ENCODE assay signal across 8 cellular contexts in the genomic region with DNA sequence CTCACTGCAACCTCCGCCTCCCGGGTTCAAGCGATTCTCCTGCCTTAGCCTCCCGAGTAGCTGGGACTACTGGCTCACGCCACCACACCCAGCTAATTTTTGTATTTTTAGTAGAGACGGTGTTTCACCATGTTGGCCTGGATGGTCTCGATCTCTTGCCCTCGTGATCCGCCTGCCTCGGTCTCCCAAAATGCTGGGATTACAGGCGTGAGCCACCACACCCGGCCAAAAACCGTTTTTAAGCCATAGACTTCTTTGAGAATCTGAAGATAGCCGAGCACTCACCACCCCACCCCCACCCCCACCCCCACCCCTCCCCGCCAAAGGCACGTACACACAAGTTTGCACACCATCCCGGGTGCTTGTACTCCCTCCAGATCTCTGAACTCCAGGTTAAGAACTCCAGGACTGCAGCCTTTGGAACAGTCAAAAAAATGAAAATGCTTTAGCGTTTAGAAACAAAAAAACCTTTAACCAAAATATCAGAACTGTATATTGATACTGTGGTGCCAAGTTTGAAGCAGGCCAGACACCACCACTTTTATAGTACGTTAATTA. TPM values are rescaled to one million over a fixed set of nuclear protein-coding genes. Genes with fewer than 3 reads are reported as not detected.
DNase-seq lines count a peak whose midpoint lies in the region; ATAC-seq, FAIRE-seq and TF ChIP-seq lines count a peak whose summit lies in the region.

No MANE protein-coding gene starts in this region.

- ATAC-seq in left colon, result no peak

- peaks cover 5% of the 10 kb centered on the region; the same call in 1 of the 2 replicates for H3K23me2 ChIP-seq in H1 (ENCODE audit: low read depth, low read length)

- H3K79me1 ChIP-seq in H1 (ENCODE audit: low read depth, low read length), result no peaks in the 10 kb centered on the region; the same call in 1 of the 2 replicates

- H3K14ac ChIP-seq in H1 (ENCODE audit: insufficient read length), result no peak overlapping the region

- peaks cover 52 to 65% of the 10 kb centered on the region in 2 experiments for H3K79me2 ChIP-seq in H1 (ENCODE audit: control insufficient read depth in 1 of 2, insufficient read depth in 2 of 2, low read length in 2 of 2)
- H3K79me2 ChIP-seq in osteoblast (ENCODE audit: insufficient read depth, low read length), result peaks cover 65% of the 10 kb centered on the region

- CTCF ChIA-PET in H1 (lab: Charles Lee; ENCODE audit: partially characterized antibody), result interaction anchor here (1.4 kb wide), 1 partner anchor 24 kb away, joined by 3 read pairs; no protein-coding TSS in a partner anchor

- H4K91ac ChIP-seq in H1 (replicated peaks; ENCODE audit: insufficient read length, low read length), result no peak overlapping the region

- no peak overlapping the region for H4K8ac ChIP-seq in H1 (ENCODE audit: extremely low read depth, insufficient read depth, low read length)

- H3K36me3 ChIP-seq in NT2/D1 (ENCODE audit: insufficient read depth, insufficient read length, low read length) (peaks cover 11% of the 10 kb centered on the region), H1 (ENCODE audit: control insufficient read depth in 2 of 4, insufficient read depth in 4 of 4, low read length in 3 of 4) (no peaks in the 10 kb centered on the region), osteoblast (ENCODE audit: insufficient read depth, low read length) (no peaks in the 10 kb centered on the region)

- no peak overlapping the region for H4K5ac ChIP-seq in H1 (ENCODE audit: insufficient read length, low read depth, low read length)

- H3K27me3 ChIP-seq in NT2/D1 (ENCODE audit: insufficient read depth, insufficient read length) (no peaks in the 10 kb centered on the region), H1 (replicated peaks in 1 of 4; ENCODE audit: control insufficient read depth in 3 of 4, extremely low read depth in 1 of 4, insufficient read depth in 3 of 4, low read length in 3 of 4) (no peaks in the 10 kb centered on the region), osteoblast (ENCODE audit: insufficient read depth, low read length) (no peaks in the 10 kb centered on the region)

- H2BK15ac ChIP-seq in H1 (ENCODE audit: low read length), result no peak overlapping the region

- H3K27ac ChIP-seq in H1 (ENCODE audit: low read depth, low read length) (peak overlapping the region; percentile 10; the same call in 1 of the 2 replicates), osteoblast (ENCODE audit: low read depth, low read length) (peak overlapping the region; percentile 85)

- no peak overlapping the region for H2BK5ac ChIP-seq in H1 (ENCODE audit: low read depth, low read length)

- H3K4me3 ChIP-seq in NT2/D1 (ENCODE audit: insufficient read length, low read depth), result peak overlapping the region; percentile 91
- H3K4me3 ChIP-seq in H1 (ENCODE audit: extremely low read depth in 1 of 4, insufficient read depth in 2 of 4, low read depth in 3 of 4, low read length in 4 of 4), result peak overlapping the region; percentile 92 to 98 (median 96)
- peak overlapping the region; percentile 83 for H3K4me3 ChIP-seq in osteoblast (ENCODE audit: insufficient read depth, low read length)

- no peak overlapping the region for H3K23ac ChIP-seq in H1 (ENCODE audit: insufficient read length)

- 5% methylated on average over 14 of the region's 19 CpGs; no CpG with 5 or more reads in 1 of the 2 experiments for WGBS in H1 (ENCODE audit: extremely low coverage in 1 of 2, insufficient coverage in 1 of 2, insufficient read length in 1 of 2, insufficient replicate concordance in 2 of 2, low coverage in 1 of 2, low lambda C conversion rate in 2 of 2, missing lambda C conversion rate in 1 of 2), 2 experiments

- TF ChIP-seq POLR2A in H1 (IDR thresholded peaks at IDR 0.05; ENCODE audit: control extremely low read depth in 1 of 2, low read depth in 2 of 2, low read length in 2 of 2), result no peak

- no peak for FAIRE-seq in H1 (lab: Jason Lieb, UNC)

- H3K9me3 ChIP-seq in NT2/D1 (ENCODE audit: insufficient read depth, low read length) (no peaks in the 10 kb centered on the region), H1 (ENCODE audit: insufficient read depth in 2 of 2, low read depth in 1 of 2, low read length in 1 of 2) (no peaks in the 10 kb centered on the region), osteoblast (ENCODE audit: low read depth, low read length) (no peaks in the 10 kb centered on the region)

- TF ChIP-seq EP300 in H1 (IDR thresholded peaks at IDR 0.05; ENCODE audit: borderline replicate concordance in 1 of 2, low read depth in 2 of 2, low read length in 2 of 2), result no peak

- no peak overlapping the region for H2AK5ac ChIP-seq in H1 (ENCODE audit: low read depth, low read length)

- POLR2A ChIA-PET in H1 (lab: Charles Lee; ENCODE audit: partially characterized antibody), result interaction anchor here (0.7 to 1.2 kb wide), 4 partner anchors 18 to 65 kb away, joined by 3 to 4 read pairs (median 3); no protein-coding TSS in a partner anchor

- H2BK120ac ChIP-seq in H1 (replicated peaks; ENCODE audit: low read depth, low read length), result no peak overlapping the region

- intact Hi-C loops in left colon (cut with DNase I, micrococcal nuclease), result loop anchor here in 1 of 2 donors (10.0 kb wide), 1 partner anchor 54 kb away; no protein-coding TSS in a partner anchor

- TF ChIP-seq CTCF in H1 (IDR thresholded peaks at IDR 0.05; ENCODE audit: control extremely low read depth in 1 of 3, insufficient read depth in 1 of 3, low read depth in 1 of 3, low read length in 3 of 3), result no peak
- no peak for TF ChIP-seq CTCF in osteoblast (IDR thresholded peaks at IDR 0.05; ENCODE audit: extremely low read depth, low read depth, low read length)

- peak; percentile 38 for DNase-seq in D341Med (ENCODE audit: low spot score)
- no peak for DNase-seq in NT2/D1 (ENCODE audit: low read depth, low spot score)
- no peak for DNase-seq in H1 (ENCODE audit: low read depth in 1 of 2, low spot score in 2 of 2)
- no peak for DNase-seq in osteoblast (ENCODE audit: insufficient read length, low spot score, missing footprints)
- DNase-seq in OCI-M2 (lab: John Stamatoyannopoulos, UW; ENCODE audit: unreplicated experiment), result no peak
- no peak for DNase-seq in left colon
- DNase-seq in NOMO-1 (lab: John Stamatoyannopoulos, UW; ENCODE audit: unreplicated experiment in 2 of 2), result no peak
- DNase-seq in cortex of kidney (lab: John Stamatoyannopoulos, UW), result no peak

- no peak for TF ChIP-seq RAD21 in H1 (IDR thresholded peaks at IDR 0.05 in 1 of 2, conservative IDR thresholded peaks at IDR 0.05 in 1 of 2; ENCODE audit: low read depth in 2 of 2, low read length in 2 of 2)

- H4K20me1 ChIP-seq in H1 (replicated peaks in 1 of 2; ENCODE audit: control insufficient read depth in 1 of 2, insufficient read depth in 2 of 2, low read length in 2 of 2) (peaks cover 23 to 29% of the 10 kb centered on the region in 2 experiments), osteoblast (ENCODE audit: insufficient read depth, low read length) (peaks cover 39% of the 10 kb centered on the region)

- no peak overlapping the region for H2BK12ac ChIP-seq in H1 (ENCODE audit: low read depth, low read length)

- no peak overlapping the region for H2AFZ ChIP-seq in H1 (ENCODE audit: low read length)
- no peak overlapping the region for H2AFZ ChIP-seq in osteoblast (ENCODE audit: low read length)

- peak overlapping the region; percentile 65 to 79 for H3K4me2 ChIP-seq in H1 (ENCODE audit: insufficient read depth in 1 of 2, low read depth in 2 of 2, low read length in 2 of 2)
- H3K4me2 ChIP-seq in osteoblast (ENCODE audit: insufficient read depth, low read length), result peak overlapping the region; percentile 98

- no peak overlapping the region for H2BK20ac ChIP-seq in H1 (ENCODE audit: low read length)

- no peak overlapping the region for H3K18ac ChIP-seq in H1 (ENCODE audit: extremely low read depth, low read length)

- H3K56ac ChIP-seq in H1 (replicated peaks; ENCODE audit: insufficient read length, low read depth, low read length), result no peak overlapping the region

- H3K4me1 ChIP-seq in NT2/D1 (ENCODE audit: insufficient read depth, insufficient read length), result no peaks in the 10 kb centered on the region
- peaks cover 0 to 3% (median 0%) of the 10 kb centered on the region in 4 experiments; a peak in 4 of 7 replicates for H3K4me1 ChIP-seq in H1 (replicated peaks in 1 of 4; ENCODE audit: control insufficient read depth in 3 of 4, insufficient read depth in 4 of 4, low read length in 3 of 4)
- peaks cover 28% of the 10 kb centered on the region for H3K4me1 ChIP-seq in osteoblast (ENCODE audit: insufficient read depth, low read length)

- H3K9ac ChIP-seq in NT2/D1 (ENCODE audit: insufficient read length, low read depth), result peak overlapping the region; percentile 67
- H3K9ac ChIP-seq in H1 (replicated peaks in 1 of 4; ENCODE audit: extremely low read depth in 1 of 4, low read depth in 3 of 4, low read length in 3 of 4), result peak overlapping the region in 3 of 4 experiments; percentile 51 to 58 (median 58); a peak in 5 of 7 replicates

- no peak overlapping the region for H3K4ac ChIP-seq in H1 (replicated peaks; ENCODE audit: insufficient read length, low read depth, low read length)

RNA-seq across cellular contexts. Expression of a gene that starts 1.5 kb away (rescaled TPM):
- 94.5 and 97.2 TPM in 2 replicates for total RNA-seq in H1 (2021; fragmentation: NEBNext Ultra II Directional; extraction: Animal tissue kit (Norgen Biotek cat#: 25700))
- polyA plus RNA-seq in H1 (2011; rRNA removed), result 34.5 and 43.7 TPM in 2 replicates
- 34.4 TPM for polyA plus RNA-seq in H1 (2011; cell fraction: cytosol; rRNA removed)
- 27.3 TPM for polyA plus RNA-seq in H1 (2011; cell fraction: nucleus; rRNA removed)
- 42.6 to 54.4 TPM (median 47.7 TPM) in 4 replicates for polyA plus RNA-seq in H1 (2012, experiment 1 of 2)
- 15.0 TPM for polyA plus RNA-seq in H1 (2012, experiment 2 of 2)
- 48.1 TPM for polyA plus RNA-seq in H1 (2013, experiment 1 of 2)
- 47.6 TPM for polyA plus RNA-seq in H1 (2013, experiment 2 of 2)
- polyA minus RNA-seq in H1 (2011; rRNA and poly(A)+ RNA removed), result 58.0 and 60.1 TPM in 2 replicates
- polyA minus RNA-seq in H1 (2011; cell fraction: cytosol; rRNA and poly(A)+ RNA removed), result 40.1 TPM
- polyA minus RNA-seq in H1 (2011; cell fraction: nucleus; rRNA and poly(A)+ RNA removed), result 34.4 TPM
- 31.2 and 38.4 TPM in 2 replicates for total RNA-seq in osteoblast
- 10 to 100 TPM; 51.3 to 60.9 TPM for total RNA-seq in left colon

RNA-seq across cellular contexts. Expression of a gene that starts 48.3 kb away (rescaled TPM):
- 0.86 and 1.4 TPM in 2 replicates for total RNA-seq in H1 (2021; fragmentation: NEBNext Ultra II Directional; extraction: Animal tissue kit (Norgen Biotek cat#: 25700))
- polyA plus RNA-seq in H1 (2011; rRNA removed), result 1.4 and 2.1 TPM in 2 replicates
- 1.7 TPM for polyA plus RNA-seq in H1 (2011; cell fraction: cytosol; rRNA removed)
- 10.3 TPM for polyA plus RNA-seq in H1 (2011; cell fraction: nucleus; rRNA removed)
- 1.0 to 2.8 TPM (median 2.2 TPM) in 4 replicates for polyA plus RNA-seq in H1 (2012, experiment 1 of 2)
- polyA plus RNA-seq in H1 (2012, experiment 2 of 2), result 0.83 TPM
- 0.43 TPM for polyA plus RNA-seq in H1 (2013, experiment 1 of 2)
- polyA plus RNA-seq in H1 (2013, experiment 2 of 2), result 0.37 TPM
- 0.66 and 1.0 TPM in 2 replicates for polyA minus RNA-seq in H1 (2011; rRNA and poly(A)+ RNA removed)
- not detected for polyA minus RNA-seq in H1 (2011; cell fraction: cytosol; rRNA and poly(A)+ RNA removed)
- polyA minus RNA-seq in H1 (2011; cell fraction: nucleus; rRNA and poly(A)+ RNA removed), result 3.4 TPM
- total RNA-seq in osteoblast, result 0.59 and 0.72 TPM in 2 replicates
- 100 to 1,000 TPM; 126 to 184 TPM for total RNA-seq in left colon

RNA-seq across cellular contexts. Expression of a gene that starts 59.9 kb away (rescaled TPM):
- 11.2 and 15.0 TPM in 2 replicates for total RNA-seq in H1 (2021; fragmentation: NEBNext Ultra II Directional; extraction: Animal tissue kit (Norgen Biotek cat#: 25700))
- polyA plus RNA-seq in H1 (2011; rRNA removed), result 7.1 and 11.8 TPM in 2 replicates
- polyA plus RNA-seq in H1 (2011; cell fraction: cytosol; rRNA removed), result 12.2 TPM
- polyA plus RNA-seq in H1 (2011; cell fraction: nucleus; rRNA removed), result 10.0 TPM
- 14.2 to 18.4 TPM (median 14.7 TPM) in 4 replicates for polyA plus RNA-seq in H1 (2012, experiment 1 of 2)
- 3.3 TPM for polyA plus RNA-seq in H1 (2012, experiment 2 of 2)
- polyA plus RNA-seq in H1 (2013, experiment 1 of 2), result 14.4 TPM
- polyA plus RNA-seq in H1 (2013, experiment 2 of 2), result 14.7 TPM
- polyA minus RNA-seq in H1 (2011; rRNA and poly(A)+ RNA removed), result 8.4 and 12.1 TPM in 2 replicates
- polyA minus RNA-seq in H1 (2011; cell fraction: cytosol; rRNA and poly(A)+ RNA removed), result 5.9 TPM
- polyA minus RNA-seq in H1 (2011; cell fraction: nucleus; rRNA and poly(A)+ RNA removed), result 5.6 TPM
- total RNA-seq in osteoblast (13.0 and 15.3 TPM in 2 replicates), left colon (10 to 100 TPM; 26.3 to 30.3 TPM)

Comparison
In these comparisons a context has a peak if more than half of its experiments do, and no peak if none do; other contexts are left out.
1. RNA of a gene that starts 48.3 kb away (total RNA-seq): 126 to 184 TPM in left colon; 0.86 to 1.4 TPM in H1 and 0.59 to 0.72 TPM in osteoblast; every median in the first group is over 10 times any median in the second.
2. Peak in every context shown above with its lines, with median percentiles within 50 percentile points of each other: H3K4me3 ChIP-seq.